ENCODE assay signal across 14 cellular contexts in the genomic region with DNA sequence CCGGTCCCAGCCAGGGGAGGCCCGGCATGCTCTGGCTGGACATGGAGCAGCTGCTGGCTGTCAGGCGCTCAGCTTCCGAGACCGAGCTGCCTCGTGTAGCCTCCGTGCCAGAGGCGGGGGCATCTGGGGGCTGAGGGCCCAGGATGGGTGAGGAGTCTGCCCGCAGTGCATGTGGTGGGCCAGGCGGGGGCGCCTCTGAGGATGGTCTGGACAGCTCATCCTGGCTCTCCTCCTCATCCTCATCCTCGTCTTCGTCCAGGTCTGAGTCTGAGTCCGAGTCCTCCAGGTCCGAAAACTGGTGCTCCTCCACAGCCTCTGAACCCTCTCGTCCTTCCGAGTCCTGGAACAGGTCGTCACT. TPM values are rescaled to one million over a fixed set of nuclear protein-coding genes. Genes with fewer than 3 reads are reported as not detected.
A peak's percentile ranks its signal among the peaks of the same experiment; 100 is the strongest.
DNase-seq lines count a peak whose midpoint lies in the region; ATAC-seq, FAIRE-seq and TF ChIP-seq lines count a peak whose summit lies in the region.
"Had no signal": no experiment of that assay in that cellular context is flagged by ENCODE, and none has a peak within 500 bp of the region (broad histone marks: within the 10 kb centered on the region; RNA-seq: fewer than 3 reads in every experiment).

No MANE protein-coding gene starts in this region.

- H2AFZ ChIP-seq in Loucy (ENCODE audit: low read length), result no peak overlapping the region
- H2AFZ ChIP-seq in smooth muscle cell (ENCODE audit: low read depth), result no peak overlapping the region

- WGBS in smooth muscle cell (ENCODE audit: low lambda C conversion rate), result 80% methylated on average over 18 of the region's 18 CpGs
- 69% methylated on average over 18 of the region's 18 CpGs for whole genome bisulfite sequencing in prostate gland
- 79 to 92% (median 89%) methylated on average over 17 to 18 of the region's 18 CpGs for WGBS in small intestine, 3 donors

- no peak overlapping the region for H3K9ac ChIP-seq in Loucy (ENCODE audit: low read depth, low read length, poor library complexity, severe bottlenecking)
- no peak overlapping the region for H3K9ac ChIP-seq in smooth muscle cell (ENCODE audit: low read depth)

- no peaks in the 10 kb centered on the region for H3K79me2 ChIP-seq in Loucy (ENCODE audit: insufficient read depth, low read length)
- H3K79me2 ChIP-seq in smooth muscle cell (ENCODE audit: low read depth), result no peaks in the 10 kb centered on the region

- H3K9me3 ChIP-seq in cardiac muscle cell (ENCODE audit: low read depth) (no peaks in the 10 kb centered on the region), Loucy (ENCODE audit: insufficient read depth, low read depth, low read length) (no peaks in the 10 kb centered on the region), smooth muscle cell (replicated peaks; ENCODE audit: low read depth) (no peaks in the 10 kb centered on the region), prostate gland (no peaks in the 10 kb centered on the region), small intestine (ENCODE audit: control insufficient read depth, low read depth) (no peaks in the 10 kb centered on the region)
- H3K9me3 ChIP-seq: tibial artery had no signal

- H3K4me3 Mint-ChIP-seq in endothelial cell (ENCODE audit: unreplicated experiment), result no peak overlapping the region
- H3K4me3 Mint-ChIP-seq: memory B cell had no signal

- H3K4me1 Mint-ChIP-seq in endothelial cell (ENCODE audit: unreplicated experiment), result peaks cover 23% of the 10 kb centered on the region

- ATAC-seq in left ventricle myocardium superior (no peak), HG03135 (IDR thresholded peaks at IDR 0.05; ENCODE audit: unreplicated experiment) (no peak)

- H3K27me3 Mint-ChIP-seq in endothelial cell (ENCODE audit: unreplicated experiment), result peaks cover 13% of the 10 kb centered on the region
- H3K27me3 Mint-ChIP-seq: memory B cell had no signal

- DNase-seq in cardiac muscle cell (ENCODE audit: low read depth in 1 of 2, low spot score in 1 of 2) (no peak), left ventricle myocardium superior (no peak), endothelial cell (ENCODE audit: low spot score) (peak; percentile 49), smooth muscle cell (lab: John Stamatoyannopoulos, UW; ENCODE audit: unreplicated experiment) (no peak), prostate gland (ENCODE audit: low spot score) (no peak), small intestine (no peak)
- DNase-seq: DMS79, NCI-H1092 treated with DMSO at 0.1 percent for 48 hours, SIG-M5, tibial artery had no signal

- no peak for FAIRE-seq in small intestine (lab: Jason Lieb, UNC)
- FAIRE-seq: endometrium had no signal

- H4K20me1 ChIP-seq in Loucy (ENCODE audit: insufficient read depth, low read length, poor library complexity, severe bottlenecking) (no peaks in the 10 kb centered on the region), smooth muscle cell (ENCODE audit: low read depth) (no peaks in the 10 kb centered on the region)

- H3K4me3 ChIP-seq in cardiac muscle cell (no peak overlapping the region), Loucy (ENCODE audit: low read length, poor library complexity, severe bottlenecking) (no peak overlapping the region), smooth muscle cell (no peak overlapping the region), prostate gland (no peak overlapping the region), small intestine (ENCODE audit: low read depth in 1 of 2, low read length in 2 of 2) (no peak overlapping the region)
- H3K4me3 ChIP-seq: tibial artery had no signal

- TF ChIP-seq CTCF in cardiac muscle cell (IDR thresholded peaks at IDR 0.05; ENCODE audit: low read depth, low read length) (peak; percentile 41), Loucy (conservative IDR thresholded peaks at IDR 0.05; ENCODE audit: low read length) (peak; percentile 69), endothelial cell (IDR thresholded peaks at IDR 0.05; ENCODE audit: unreplicated experiment) (peak; percentile 63), smooth muscle cell (IDR thresholded peaks at IDR 0.05; ENCODE audit: borderline replicate concordance, insufficient read depth, poor library complexity, severe bottlenecking) (peak; percentile 35), prostate gland (IDR thresholded peaks at IDR 0.05) (no peak)

- no peaks in the 10 kb centered on the region for H3K9me2 ChIP-seq in Loucy (replicated peaks; ENCODE audit: low read depth, low read length)

- peaks cover 19% of the 10 kb centered on the region for H3K4me1 ChIP-seq in cardiac muscle cell (ENCODE audit: low read depth)
- no peaks in the 10 kb centered on the region for H3K4me1 ChIP-seq in Loucy (ENCODE audit: insufficient read depth, low read length, poor library complexity, severe bottlenecking)
- H3K4me1 ChIP-seq in smooth muscle cell (ENCODE audit: low read depth), result peaks cover 4% of the 10 kb centered on the region
- H3K4me1 ChIP-seq in prostate gland (replicated peaks), result no peaks in the 10 kb centered on the region
- peaks cover 3 to 9% of the 10 kb centered on the region in 2 donors for H3K4me1 ChIP-seq in small intestine (ENCODE audit: control insufficient read depth in 2 of 2, insufficient read depth in 1 of 2, low read depth in 1 of 2, low read length in 1 of 2)

- H3F3A ChIP-seq in Loucy (ENCODE audit: low read depth) (no peaks in the 10 kb centered on the region), smooth muscle cell (ENCODE audit: low read depth) (peaks cover 3% of the 10 kb centered on the region)

- H3K27ac ChIP-seq in cardiac muscle cell (no peak overlapping the region), smooth muscle cell (ENCODE audit: low read depth) (no peak overlapping the region), prostate gland (no peak overlapping the region), small intestine (ENCODE audit: low read depth in 1 of 2, low read length in 1 of 2) (no peak overlapping the region)
- H3K27ac ChIP-seq: tibial artery had no signal

- peaks cover 14% of the 10 kb centered on the region for H3K36me3 Mint-ChIP-seq in endothelial cell (ENCODE audit: low read depth, unreplicated experiment)

- intact Hi-C loops in left ventricle myocardium superior (cut with micrococcal nuclease) (no loop called here), prostate gland (cut with DNase I) (no loop called here)

- H3K27me3 ChIP-seq in cardiac muscle cell, result no peaks in the 10 kb centered on the region
- H3K27me3 ChIP-seq in Loucy (ENCODE audit: insufficient read depth, low read length, poor library complexity, severe bottlenecking), result no peaks in the 10 kb centered on the region
- H3K27me3 ChIP-seq in smooth muscle cell (ENCODE audit: low read depth), result no peaks in the 10 kb centered on the region
- H3K27me3 ChIP-seq in prostate gland (replicated peaks; ENCODE audit: insufficient read depth), result no peaks in the 10 kb centered on the region
- no peaks in the 10 kb centered on the region for H3K27me3 ChIP-seq in small intestine (ENCODE audit: control insufficient read depth in 2 of 2, insufficient read depth in 2 of 2, low read length in 2 of 2)
- H3K27me3 ChIP-seq: tibial artery had no signal

- no peak for TF ChIP-seq POLR2A in prostate gland (IDR thresholded peaks at IDR 0.05)

- H3K4me2 ChIP-seq in Loucy (ENCODE audit: low read depth, low read length, poor library complexity, severe bottlenecking) (no peak overlapping the region), smooth muscle cell (no peak overlapping the region)

- no peaks in the 10 kb centered on the region for H3K9me3 Mint-ChIP-seq in endothelial cell (ENCODE audit: unreplicated experiment)
- H3K9me3 Mint-ChIP-seq: memory B cell had no signal

- H3K27ac Mint-ChIP-seq in endothelial cell (ENCODE audit: unreplicated experiment), result no peak overlapping the region
- H3K27ac Mint-ChIP-seq: memory B cell had no signal

- H3K36me3 ChIP-seq in cardiac muscle cell (no peaks in the 10 kb centered on the region), Loucy (ENCODE audit: insufficient read depth, low read length) (no peaks in the 10 kb centered on the region), smooth muscle cell (ENCODE audit: low read depth) (no peaks in the 10 kb centered on the region), prostate gland (no peaks in the 10 kb centered on the region), small intestine (ENCODE audit: control insufficient read depth in 2 of 2, insufficient read depth in 2 of 2, low read length in 2 of 2) (no peaks in the 10 kb centered on the region)

RNA-seq across cellular contexts. Expression of gene EDN2, which starts 28.9 kb away (rescaled TPM):
- total RNA-seq in cardiac muscle cell, result 0.92 and 0.98 TPM in 2 replicates
- 1.8 TPM in 2 replicates for polyA plus RNA-seq in cardiac muscle cell
- 0.27 TPM for total RNA-seq in left ventricle myocardium superior
- total RNA-seq in endothelial cell (ENCODE audit: unreplicated experiment), result 0.21 TPM
- total RNA-seq in smooth muscle cell, result not detected in 2 replicates
- polyA plus RNA-seq in smooth muscle cell, result not detected in 2 replicates
- 10 to 100 TPM in 1 of 2 donors, 1 to 10 TPM in 1; 2.6 to 12.6 TPM for total RNA-seq in prostate gland
- 10 to 100 TPM in 2 of 3 donors, 1 to 10 TPM in 1; 5.5 to 22.8 (median 13.5) TPM for polyA plus RNA-seq in small intestine

Comparison
In these comparisons a context has a peak if more than half of its experiments do, and no peak if none do; other contexts are left out.
1. CTCF ChIP-seq: peak in cardiac muscle cell (single experiment), Loucy (single experiment), endothelial cell (single experiment) and smooth muscle cell (single experiment); none in prostate gland (0 of 4).